Comparison of ENCODE assay signal across 17 cellular contexts in the genomic region with DNA sequence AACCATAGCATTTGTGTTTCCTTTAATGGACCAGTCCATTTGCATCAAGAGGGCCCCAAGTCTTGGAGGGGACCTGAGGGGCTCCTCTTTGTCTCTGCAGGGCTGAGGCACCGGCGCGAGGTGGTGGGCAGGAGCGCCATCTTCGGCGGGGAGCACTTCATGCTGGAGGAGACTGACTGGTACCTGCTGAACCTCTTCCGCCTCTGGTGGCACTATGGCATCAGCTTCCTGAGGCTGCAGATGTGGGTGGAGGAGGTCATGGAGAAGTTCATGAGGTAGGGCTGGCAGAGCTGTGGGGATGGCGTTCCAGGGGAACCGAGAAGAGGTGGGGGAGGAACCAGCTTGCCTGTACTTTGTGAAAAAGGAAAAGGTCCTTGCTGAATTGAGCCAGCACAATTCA. TPM values are rescaled to one million over a fixed set of nuclear protein-coding genes. Genes with fewer than 3 reads are reported as not detected.
DNase-seq lines count a peak whose midpoint lies in the region; ATAC-seq, FAIRE-seq and TF ChIP-seq lines count a peak whose summit lies in the region.
"Had no signal": no experiment of that assay in that cellular context is flagged by ENCODE, and none has a peak within 500 bp of the region (broad histone marks: within the 10 kb centered on the region; RNA-seq: fewer than 3 reads in every experiment).

No MANE protein-coding gene starts in this region.

- no peaks in the 10 kb centered on the region for H3K27me3 Mint-ChIP-seq in CD4-positive, alpha-beta T cell
- H3K27me3 Mint-ChIP-seq in osteocyte (ENCODE audit: unreplicated experiment) = no peaks in the 10 kb centered on the region
- H3K27me3 Mint-ChIP-seq: CD4-positive, alpha-beta memory T cell had no signal

- H3K4me1 ChIP-seq in H1 (replicated peaks in 1 of 4; ENCODE audit: control insufficient read depth in 3 of 4, insufficient read depth in 4 of 4, low read length in 3 of 4) = peaks cover 0 to 3% (median 1%) of the 10 kb centered on the region in 4 experiments; a peak in 3 of 7 replicates
- no peaks in the 10 kb centered on the region for H3K4me1 ChIP-seq in SJCRH30
- H3K4me1 ChIP-seq: BE2C had no signal

- H3K23me2 ChIP-seq in H1 (ENCODE audit: low read depth, low read length) = no peaks in the 10 kb centered on the region

- no peak overlapping the region for H3K4me3 Mint-ChIP-seq in CD4-positive, alpha-beta T cell
- H3K4me3 Mint-ChIP-seq in osteocyte (ENCODE audit: unreplicated experiment) = no peak overlapping the region
- H3K4me3 Mint-ChIP-seq: CD4-positive, alpha-beta memory T cell; H9 had no signal

- no peak for TF ChIP-seq POLR2A in H1 (IDR thresholded peaks at IDR 0.05; ENCODE audit: control extremely low read depth in 1 of 2, low read depth in 2 of 2, low read length in 2 of 2)

- H2BK20ac ChIP-seq in H1 (ENCODE audit: low read length) = no peak overlapping the region

- H4K20me1 ChIP-seq in H1 (replicated peaks in 1 of 2; ENCODE audit: control insufficient read depth in 1 of 2, insufficient read depth in 2 of 2, low read length in 2 of 2) = peaks cover 0 to 6% of the 10 kb centered on the region in 2 experiments

- H3K4ac ChIP-seq in H1 (replicated peaks; ENCODE audit: insufficient read length, low read depth, low read length) = no peak overlapping the region

- H4K91ac ChIP-seq in H1 (replicated peaks; ENCODE audit: insufficient read length, low read length) = no peak overlapping the region

- H3K4me2 ChIP-seq in H1 (ENCODE audit: insufficient read depth in 1 of 2, low read depth in 2 of 2, low read length in 2 of 2) = no peak overlapping the region

- H3K18ac ChIP-seq in H1 (ENCODE audit: extremely low read depth, low read length) = no peak overlapping the region; the same call in 1 of the 2 replicates

- H2BK12ac ChIP-seq in H1 (ENCODE audit: low read depth, low read length) = no peak overlapping the region

- no peak overlapping the region for H2BK5ac ChIP-seq in H1 (ENCODE audit: low read depth, low read length)

- no peak for TF ChIP-seq EP300 in H1 (IDR thresholded peaks at IDR 0.05; ENCODE audit: borderline replicate concordance in 1 of 2, low read depth in 2 of 2, low read length in 2 of 2)

- H3K9me3 ChIP-seq in CD4-positive, alpha-beta T cell (ENCODE audit: control insufficient read depth, low read length) = no peaks in the 10 kb centered on the region
- H3K9me3 ChIP-seq in H1 (ENCODE audit: insufficient read depth in 2 of 2, low read depth in 1 of 2, low read length in 1 of 2) (no peaks in the 10 kb centered on the region), SJCRH30 (replicated peaks) (no peaks in the 10 kb centered on the region)
- H3K9me3 ChIP-seq: BE2C had no signal

- TF ChIP-seq RAD21 in H1 (IDR thresholded peaks at IDR 0.05 in 1 of 2, conservative IDR thresholded peaks at IDR 0.05 in 1 of 2; ENCODE audit: low read depth in 2 of 2, low read length in 2 of 2) = no peak

- intact Hi-C loops in CD4-positive, alpha-beta T cell (cut with DNase I, micrococcal nuclease) = no loop called here

- H3K27me3 ChIP-seq in CD4-positive, alpha-beta T cell (ENCODE audit: control insufficient read depth, insufficient read depth, low read length) = no peaks in the 10 kb centered on the region
- H3K27me3 ChIP-seq in H1 (replicated peaks in 1 of 4; ENCODE audit: control insufficient read depth in 3 of 4, extremely low read depth in 1 of 4, insufficient read depth in 3 of 4, low read length in 3 of 4) (no peaks in the 10 kb centered on the region), SJCRH30 (no peaks in the 10 kb centered on the region)
- H3K27me3 ChIP-seq: BE2C had no signal

- H2AFZ ChIP-seq in H1 (ENCODE audit: low read length) = no peak overlapping the region

- H3K56ac ChIP-seq in H1 (replicated peaks; ENCODE audit: insufficient read length, low read depth, low read length) = no peak overlapping the region

- no peak overlapping the region for H3K14ac ChIP-seq in H1 (ENCODE audit: insufficient read length)

- no peak for TF ChIP-seq CTCF in CD4-positive, alpha-beta T cell (IDR thresholded peaks at IDR 0.05)
- TF ChIP-seq CTCF in H1 (IDR thresholded peaks at IDR 0.05; ENCODE audit: control extremely low read depth in 1 of 3, insufficient read depth in 1 of 3, low read depth in 1 of 3, low read length in 3 of 3) = peak in 2 of 3 experiments; percentile 2 to 6; a peak in 1 of 4 replicates
- TF ChIP-seq CTCF in osteocyte (IDR thresholded peaks at IDR 0.05) = no peak

- H2BK15ac ChIP-seq in H1 (ENCODE audit: low read length) = no peak overlapping the region

- no peaks in the 10 kb centered on the region for H3K79me2 ChIP-seq in H1 (ENCODE audit: control insufficient read depth in 1 of 2, insufficient read depth in 2 of 2, low read length in 2 of 2)

- no peak for FAIRE-seq in H1 (lab: Jason Lieb, UNC)
- FAIRE-seq: A204.1 had no signal

- H3K36me3 Mint-ChIP-seq in CD4-positive, alpha-beta T cell (ENCODE audit: low read depth) = peaks cover 41% of the 10 kb centered on the region
- H3K36me3 Mint-ChIP-seq in osteocyte (ENCODE audit: unreplicated experiment) = no peaks in the 10 kb centered on the region

- H4K8ac ChIP-seq in H1 (ENCODE audit: extremely low read depth, insufficient read depth, low read length) = no peak overlapping the region

- H3K4me3 ChIP-seq in H1 (ENCODE audit: extremely low read depth in 1 of 4, insufficient read depth in 2 of 4, low read depth in 3 of 4, low read length in 4 of 4) = no peak overlapping the region
- H3K4me3 ChIP-seq in SJCRH30 = no peak overlapping the region

- no peaks in the 10 kb centered on the region; a peak in 1 of 8 replicates for H3K36me3 ChIP-seq in H1 (ENCODE audit: control insufficient read depth in 2 of 4, insufficient read depth in 4 of 4, low read length in 3 of 4)
- H3K36me3 ChIP-seq in SJCRH30 = no peaks in the 10 kb centered on the region
- H3K36me3 ChIP-seq: BE2C had no signal

- H3K27ac Mint-ChIP-seq in CD4-positive, alpha-beta T cell = peak overlapping the region; percentile 57
- H3K27ac Mint-ChIP-seq in osteocyte (ENCODE audit: unreplicated experiment) = no peak overlapping the region
- H3K27ac Mint-ChIP-seq: H9 had no signal

- ATAC-seq in CD4-positive, alpha-beta T cell (ENCODE audit: poor library complexity) = no peak

- H3K79me1 ChIP-seq in H1 (ENCODE audit: low read depth, low read length) = peaks cover 5% of the 10 kb centered on the region

- H3K9me3 Mint-ChIP-seq in CD4-positive, alpha-beta T cell = no peaks in the 10 kb centered on the region
- no peaks in the 10 kb centered on the region for H3K9me3 Mint-ChIP-seq in osteocyte (ENCODE audit: unreplicated experiment)
- H3K9me3 Mint-ChIP-seq: H9 had no signal

- no peak overlapping the region for H2BK120ac ChIP-seq in H1 (replicated peaks; ENCODE audit: low read depth, low read length)

- POLR2A ChIA-PET in CD4-positive, alpha-beta T cell (lab: Charles Lee) = no interaction called here
- POLR2A ChIA-PET in H1 (lab: Charles Lee; ENCODE audit: partially characterized antibody) = interaction anchor here (1.6 kb wide), 1 partner anchor 13 kb away, joined by 5 read pairs; no protein-coding TSS in a partner anchor

- no peak overlapping the region for H2AK5ac ChIP-seq in H1 (ENCODE audit: low read depth, low read length)

- DNase-seq in CD4-positive, alpha-beta T cell = no peak
- DNase-seq in HT-29 (ENCODE audit: low spot score) = peak; percentile 17
- no peak for DNase-seq in H1 (ENCODE audit: low read depth in 1 of 2, low spot score in 2 of 2)
- DNase-seq in osteocyte (ENCODE audit: extremely low spot score, unreplicated experiment) = peak; percentile 75
- DNase-seq in SJCRH30 = no peak
- DNase-seq in NAMALWA (ENCODE audit: low spot score) = no peak
- DNase-seq in kidney glomerular epithelial cell (lab: John Stamatoyannopoulos, UW) = no peak
- DNase-seq: ACHN; BE2C; C1 segment of cervical spinal cord; CD4-positive, alpha-beta memory T cell; DMS153; DMS79 treated with DMSO at 0.1 percent for 48 hours; GF-D8; GOT3; H9 had no signal

- H3K4me1 Mint-ChIP-seq in CD4-positive, alpha-beta T cell (ENCODE audit: low read depth) = peaks cover 57% of the 10 kb centered on the region
- H3K4me1 Mint-ChIP-seq in osteocyte (ENCODE audit: unreplicated experiment) = peaks cover 2% of the 10 kb centered on the region

- whole genome bisulfite sequencing in H1 (ENCODE audit: extremely low coverage in 1 of 2, insufficient coverage in 1 of 2, insufficient read length in 1 of 2, insufficient replicate concordance in 2 of 2, low coverage in 1 of 2, low lambda C conversion rate in 2 of 2, missing lambda C conversion rate in 1 of 2), 2 experiments = 90% methylated on average over 9 of the region's 9 CpGs; no CpG with 5 or more reads in 1 of the 2 experiments

- no peak overlapping the region for H3K23ac ChIP-seq in H1 (ENCODE audit: insufficient read length)

- no peak overlapping the region for H3K27ac ChIP-seq in CD4-positive, alpha-beta T cell (ENCODE audit: low read depth, low read length)
- H3K27ac ChIP-seq in H1 (ENCODE audit: low read depth, low read length) (no peak overlapping the region), SJCRH30 (no peak overlapping the region)

- H3K9ac ChIP-seq in H1 (replicated peaks in 1 of 4; ENCODE audit: extremely low read depth in 1 of 4, low read depth in 3 of 4, low read length in 3 of 4) = no peak overlapping the region

- CTCF ChIA-PET in CD4-positive, alpha-beta T cell (lab: Charles Lee) = no interaction called here
- CTCF ChIA-PET in H1 (lab: Charles Lee; ENCODE audit: partially characterized antibody) = interaction anchor here (1.1 to 46.1 kb wide), 7 partner anchors 8 to 99 kb away, joined by 3 to 1310 read pairs (median 4); no protein-coding TSS in a partner anchor

- no peak overlapping the region for H4K5ac ChIP-seq in H1 (ENCODE audit: insufficient read length, low read depth, low read length)

RNA-seq across cellular contexts. Expression of a gene that starts 6.1 kb away (rescaled TPM):
- 10 to 100 TPM; 22.9 to 24.8 TPM for total RNA-seq in CD4-positive, alpha-beta T cell
- 1.2 and 1.7 TPM in 2 replicates for total RNA-seq in HT-29 (2014; rRNA removed; shearing (Covaris generic))
- total RNA-seq in H1 (2021; fragmentation: NEBNext Ultra II Directional; extraction: Animal tissue kit (Norgen Biotek cat#: 25700)) = 6.8 and 7.9 TPM in 2 replicates
- polyA plus RNA-seq in H1 (2011; rRNA removed) = 17.2 and 19.0 TPM in 2 replicates
- polyA plus RNA-seq in H1 (2011; cell fraction: cytosol; rRNA removed) = 14.6 TPM
- polyA plus RNA-seq in H1 (2011; cell fraction: nucleus; rRNA removed) = 26.8 TPM
- 8.6 to 13.2 TPM (median 10.8 TPM) in 4 replicates for polyA plus RNA-seq in H1 (2012, experiment 1 of 2)
- 5.0 TPM for polyA plus RNA-seq in H1 (2012, experiment 2 of 2)
- polyA plus RNA-seq in H1 (2013, experiment 1 of 2) = 15.8 TPM
- 16.5 TPM for polyA plus RNA-seq in H1 (2013, experiment 2 of 2)
- 13.5 and 14.2 TPM in 2 replicates for polyA minus RNA-seq in H1 (2011; rRNA and poly(A)+ RNA removed)
- 6.1 TPM for polyA minus RNA-seq in H1 (2011; cell fraction: cytosol; rRNA and poly(A)+ RNA removed)
- polyA minus RNA-seq in H1 (2011; cell fraction: nucleus; rRNA and poly(A)+ RNA removed) = 10.8 TPM
- 7.7 TPM in 2 replicates for total RNA-seq in osteocyte
- 2.6 and 3.9 TPM in 2 replicates for total RNA-seq in SJCRH30 (2014; rRNA removed; shearing (Covaris generic))

RNA-seq across cellular contexts. Expression of a gene that starts 15.2 kb away (rescaled TPM):
- not detected for total RNA-seq in CD4-positive, alpha-beta T cell
- not detected in 2 replicates for total RNA-seq in HT-29 (2014; rRNA removed; shearing (Covaris generic))
- not detected in 2 replicates for total RNA-seq in H1 (2021; fragmentation: NEBNext Ultra II Directional; extraction: Animal tissue kit (Norgen Biotek cat#: 25700))
- polyA plus RNA-seq in H1 (2011; rRNA removed) = 0.18 TPM in 1 of 2 replicates, not detected in the other
- polyA plus RNA-seq in H1 (2011; cell fraction: cytosol; rRNA removed) = not detected
- polyA plus RNA-seq in H1 (2011; cell fraction: nucleus; rRNA removed) = not detected
- not detected in 4 replicates for polyA plus RNA-seq in H1 (2012, experiment 1 of 2)
- polyA plus RNA-seq in H1 (2012, experiment 2 of 2) = not detected
- polyA plus RNA-seq in H1 (2013, experiment 1 of 2) = not detected
- not detected for polyA plus RNA-seq in H1 (2013, experiment 2 of 2)
- polyA minus RNA-seq in H1 (2011; rRNA and poly(A)+ RNA removed) = not detected in 2 replicates
- polyA minus RNA-seq in H1 (2011; cell fraction: cytosol; rRNA and poly(A)+ RNA removed) = not detected
- not detected for polyA minus RNA-seq in H1 (2011; cell fraction: nucleus; rRNA and poly(A)+ RNA removed)
- total RNA-seq in osteocyte = not detected in 2 replicates
- total RNA-seq in SJCRH30 (2014; rRNA removed; shearing (Covaris generic)) = 1.5 and 3.3 TPM in 2 replicates
- total RNA-seq: CD4-positive, alpha-beta memory T cell; H9 had no signal
- polyA plus RNA-seq: CD4-positive, alpha-beta memory T cell had no signal

RNA-seq across cellular contexts. Expression of a gene that starts 18.6 kb away (rescaled TPM):
- 10 to 100 TPM; 20.8 to 22.5 TPM for total RNA-seq in CD4-positive, alpha-beta T cell
- total RNA-seq in HT-29 (2014; rRNA removed; shearing (Covaris generic)) = 10.7 and 14.2 TPM in 2 replicates
- total RNA-seq in H1 (2021; fragmentation: NEBNext Ultra II Directional; extraction: Animal tissue kit (Norgen Biotek cat#: 25700)) = 48.9 and 52.2 TPM in 2 replicates
- polyA plus RNA-seq in H1 (2011; rRNA removed) = 7.4 and 11.2 TPM in 2 replicates
- 17.1 TPM for polyA plus RNA-seq in H1 (2011; cell fraction: cytosol; rRNA removed)
- 12.6 TPM for polyA plus RNA-seq in H1 (2011; cell fraction: nucleus; rRNA removed)
- polyA plus RNA-seq in H1 (2012, experiment 1 of 2) = 13.5 to 18.1 TPM (median 15.5 TPM) in 4 replicates
- 1.7 TPM for polyA plus RNA-seq in H1 (2012, experiment 2 of 2)
- polyA plus RNA-seq in H1 (2013, experiment 1 of 2) = 19.6 TPM
- 19.1 TPM for polyA plus RNA-seq in H1 (2013, experiment 2 of 2)
- polyA minus RNA-seq in H1 (2011; rRNA and poly(A)+ RNA removed) = 38.9 and 44.5 TPM in 2 replicates
- polyA minus RNA-seq in H1 (2011; cell fraction: cytosol; rRNA and poly(A)+ RNA removed) = 52.5 TPM
- polyA minus RNA-seq in H1 (2011; cell fraction: nucleus; rRNA and poly(A)+ RNA removed) = 48.6 TPM
- total RNA-seq in osteocyte = 25.2 and 25.6 TPM in 2 replicates
- total RNA-seq in SJCRH30 (2014; rRNA removed; shearing (Covaris generic)) = 28.3 and 35.4 TPM in 2 replicates

Comparison
In these comparisons a context has a peak if more than half of its experiments do, and no peak if none do; other contexts are left out.
1. DNase-seq: peak in HT-29 (single experiment) and osteocyte (single experiment); none in CD4-positive, alpha-beta T cell (0 of 10), H1 (0 of 2), SJCRH30 (0 of 2), NAMALWA (single experiment) and kidney glomerular epithelial cell (single experiment).
2. CTCF ChIP-seq: peak in H1 (2 of 3); none in CD4-positive, alpha-beta T cell (single experiment) and osteocyte (single experiment).